In genomic region chr18:56139372-56139771, GRCh38 we compare ENCODE assay signal across 17 cellular contexts.
DNase-seq lines count a peak whose midpoint lies in the region; ATAC-seq and TF ChIP-seq lines count a peak whose summit lies in the region.
"Had no signal": no experiment of that assay in that cellular context is flagged by ENCODE, and none has a peak within 500 bp of the region (broad histone marks: within the 10 kb centered on the region; RNA-seq: fewer than 3 reads in every experiment).

No MANE protein-coding gene starts in this region.

- H3K27me3 Mint-ChIP-seq in endodermal cell (ENCODE audit: insufficient read depth), result no peaks in the 10 kb centered on the region
- H3K27me3 Mint-ChIP-seq: activated naive CD8-positive, alpha-beta T cell treated with anti-CD3 and anti-CD28 coated beads for 36 hours; stimulated activated naive CD8-positive, alpha-beta T cell treated with anti-CD3 and anti-CD28 coated beads, Interleukin-15, amount 100 ng/mL, for 72 hours had no signal

- H2BK15ac ChIP-seq in neuronal stem cell (ENCODE audit: low read length), result no peak overlapping the region

- H3K9me3 ChIP-seq in adrenal gland (replicated peaks in 1 of 3) (no peaks in the 10 kb centered on the region), neuronal stem cell (replicated peaks in 1 of 2; ENCODE audit: control insufficient read depth in 2 of 2, insufficient read depth in 1 of 2, low read depth in 1 of 2, low read length in 2 of 2) (peaks cover 0 to 3% of the 10 kb centered on the region in 2 donors), tibial artery (no peaks in the 10 kb centered on the region), endodermal cell (ENCODE audit: control insufficient read depth, low read length) (no peaks in the 10 kb centered on the region)

- no peak overlapping the region for H3K4ac ChIP-seq in neuronal stem cell (ENCODE audit: low read length)

- TF ChIP-seq CTCF in adrenal gland (IDR thresholded peaks at IDR 0.05) (no peak), tibial artery (IDR thresholded peaks at IDR 0.05) (no peak), endodermal cell (conservative IDR thresholded peaks at IDR 0.05) (no peak)

- no peak overlapping the region for H2AK5ac ChIP-seq in neuronal stem cell (ENCODE audit: low read depth, low read length)

- H3K9ac ChIP-seq in neuronal stem cell (ENCODE audit: low read depth, low read length, poor library complexity) (no peak overlapping the region), endodermal cell (ENCODE audit: extremely low read depth, low read length, poor library complexity, severe bottlenecking) (no peak overlapping the region)

- no peak for TF ChIP-seq POLR2A in adrenal gland (IDR thresholded peaks at IDR 0.05)

- no peak overlapping the region for H3K23ac ChIP-seq in neuronal stem cell (ENCODE audit: low read depth, low read length, poor library complexity)

- no peaks in the 10 kb centered on the region for H3K4me1 Mint-ChIP-seq in endodermal cell
- H3K4me1 Mint-ChIP-seq: activated naive CD8-positive, alpha-beta T cell treated with anti-CD3 and anti-CD28 coated beads for 36 hours; nephron progenitor cell; stimulated activated naive CD8-positive, alpha-beta T cell treated with anti-CD3 and anti-CD28 coated beads, Interleukin-15, amount 100 ng/mL, for 72 hours had no signal

- no peak overlapping the region for H3K27ac Mint-ChIP-seq in endodermal cell
- H3K27ac Mint-ChIP-seq: activated naive CD8-positive, alpha-beta T cell treated with anti-CD3 and anti-CD28 coated beads for 36 hours; nephron progenitor cell; stimulated activated naive CD8-positive, alpha-beta T cell treated with anti-CD3 and anti-CD28 coated beads, Interleukin-15, amount 100 ng/mL, for 72 hours had no signal

- no peak overlapping the region for H3K4me2 ChIP-seq in neuronal stem cell (ENCODE audit: insufficient read depth, low read length, poor library complexity, severe bottlenecking)

- intact Hi-C loops in adrenal gland (cut with DNase I) (no loop called here), Right ventricle myocardium superior (cut with DNase I) (no loop called here), tibial artery (cut with DNase I; ENCODE audit: low total_unique reads) (no loop called here)

- H3K36me3 ChIP-seq in adrenal gland (replicated peaks in 1 of 2) (no peaks in the 10 kb centered on the region), neuronal stem cell (replicated peaks in 1 of 2; ENCODE audit: control insufficient read depth in 2 of 2, insufficient read depth in 2 of 2, low read length in 2 of 2) (no peaks in the 10 kb centered on the region), tibial artery (no peaks in the 10 kb centered on the region), endodermal cell (ENCODE audit: control insufficient read depth, insufficient read depth, low read length) (no peaks in the 10 kb centered on the region)

- H3K27ac ChIP-seq in adrenal gland (peak overlapping the region in 3 of 5 donors; percentile 14 to 55 (median 47)), neuronal stem cell (replicated peaks; ENCODE audit: low read length) (no peak overlapping the region), tibial artery (peak overlapping the region; percentile 24 to 42), endodermal cell (ENCODE audit: low read depth, low read length) (no peak overlapping the region)

- ATAC-seq in Right ventricle myocardium superior (ENCODE audit: poor library complexity), result peak; percentile 75
- ATAC-seq in GM21737 (IDR thresholded peaks at IDR 0.05; ENCODE audit: unreplicated experiment), result no peak
- no peak for ATAC-seq in HG03139 (IDR thresholded peaks at IDR 0.05; ENCODE audit: unreplicated experiment)
- no peak for ATAC-seq in GM21447 (IDR thresholded peaks at IDR 0.05; ENCODE audit: unreplicated experiment)
- ATAC-seq: activated T-cell treated with anti-CD3 and anti-CD28 coated beads, Interleukin-2, amount 50 U/mL, for 4 hours; stimulated activated naive CD8-positive, alpha-beta T cell treated with anti-CD3 and anti-CD28 coated beads, Interleukin-15, amount 100 ng/mL, for 72 hours had no signal

- H3K4me1 ChIP-seq in adrenal gland (replicated peaks in 1 of 2) (no peaks in the 10 kb centered on the region), neuronal stem cell (ENCODE audit: control insufficient read depth in 2 of 2, insufficient read depth in 1 of 2, low read depth in 1 of 2, low read length in 2 of 2) (no peaks in the 10 kb centered on the region), tibial artery (no peaks in the 10 kb centered on the region), endodermal cell (ENCODE audit: control insufficient read depth, insufficient read depth, low read length) (no peaks in the 10 kb centered on the region)

- no peak overlapping the region for H2BK120ac ChIP-seq in neuronal stem cell (ENCODE audit: low read depth, low read length)

- H3K18ac ChIP-seq in neuronal stem cell (ENCODE audit: low read length), result no peak overlapping the region

- no peaks in the 10 kb centered on the region for H3K79me1 ChIP-seq in neuronal stem cell (ENCODE audit: low read depth, low read length)

- H3K36me3 Mint-ChIP-seq in endodermal cell (ENCODE audit: low read depth), result no peaks in the 10 kb centered on the region
- H3K36me3 Mint-ChIP-seq: activated naive CD8-positive, alpha-beta T cell treated with anti-CD3 and anti-CD28 coated beads for 36 hours had no signal

- H2BK12ac ChIP-seq in neuronal stem cell (ENCODE audit: low read length), result no peak overlapping the region

- H2BK5ac ChIP-seq in neuronal stem cell (ENCODE audit: low read length), result no peak overlapping the region

- H4K8ac ChIP-seq in neuronal stem cell (ENCODE audit: low read depth, low read length), result no peak overlapping the region

- H3K9me3 Mint-ChIP-seq in endodermal cell, result no peaks in the 10 kb centered on the region
- H3K9me3 Mint-ChIP-seq: activated naive CD8-positive, alpha-beta T cell treated with anti-CD3 and anti-CD28 coated beads for 36 hours; nephron progenitor cell had no signal

- H4K91ac ChIP-seq in neuronal stem cell (ENCODE audit: low read depth, low read length, poor library complexity), result no peak overlapping the region

- H2AFZ ChIP-seq in neuronal stem cell (ENCODE audit: low read length), result peak overlapping the region; percentile 5

- no peaks in the 10 kb centered on the region for H3K27me3 ChIP-seq in adrenal gland
- no peaks in the 10 kb centered on the region for H3K27me3 ChIP-seq in neuronal stem cell (ENCODE audit: control insufficient read depth in 3 of 3, insufficient read depth in 3 of 3, low read depth in 1 of 3, low read length in 3 of 3)
- no peaks in the 10 kb centered on the region for H3K27me3 ChIP-seq in tibial artery
- no peaks in the 10 kb centered on the region for H3K27me3 ChIP-seq in endodermal cell (ENCODE audit: control insufficient read depth, insufficient read depth, low read length, poor library complexity, severe bottlenecking)

- no peak overlapping the region for H3K4me3 Mint-ChIP-seq in endodermal cell
- H3K4me3 Mint-ChIP-seq: activated naive CD8-positive, alpha-beta T cell treated with anti-CD3 and anti-CD28 coated beads for 36 hours; activated T-cell treated with anti-CD3 and anti-CD28 coated beads, Interleukin-2, amount 50 U/mL, for 4 hours; nephron progenitor cell; stimulated activated naive CD8-positive, alpha-beta T cell treated with anti-CD3 and anti-CD28 coated beads, Interleukin-15, amount 100 ng/mL, for 72 hours had no signal

- H3K14ac ChIP-seq in neuronal stem cell (ENCODE audit: low read length), result no peak overlapping the region

- no peak overlapping the region for H3K4me3 ChIP-seq in adrenal gland
- no peak overlapping the region for H3K4me3 ChIP-seq in neuronal stem cell (ENCODE audit: low read length in 2 of 2)
- H3K4me3 ChIP-seq in tibial artery, result no peak overlapping the region
- no peak overlapping the region for H3K4me3 ChIP-seq in endodermal cell (ENCODE audit: low read length)

- DNase-seq in adrenal gland, result peak in 1 of 7 donors; percentile 5
- no peak for DNase-seq in Right ventricle myocardium superior
- DNase-seq in neuronal stem cell (ENCODE audit: low spot score), result no peak
- DNase-seq in tibial artery, result no peak
- no peak for DNase-seq in endodermal cell
- DNase-seq: activated naive CD8-positive, alpha-beta T cell treated with anti-CD3 and anti-CD28 coated beads for 36 hours; activated T-cell treated with anti-CD3 and anti-CD28 coated beads, Interleukin-2, amount 50 U/mL, for 4 hours; AML-193; foreskin melanocyte; NCI-H345; nephron progenitor cell; RPMI8226; stimulated activated naive CD8-positive, alpha-beta T cell treated with anti-CD3 and anti-CD28 coated beads, Interleukin-15, amount 100 ng/mL, for 72 hours; T-helper 1 cell had no signal

Comparison
In these comparisons a context has a peak if more than half of its experiments do, and no peak if none do; other contexts are left out.
1. H3K27ac ChIP-seq: peak in adrenal gland (3 of 5) and tibial artery (2 of 2); none in neuronal stem cell (single experiment) and endodermal cell (single experiment).